ENCODE assay signal across 8 cellular contexts in genomic region chr10:74826142-74827044, GRCh38. TPM values are rescaled to one million over a fixed set of nuclear protein-coding genes. Genes with fewer than 3 reads are reported as not detected.
DNase-seq lines count a peak whose midpoint lies in the region; ATAC-seq and TF ChIP-seq lines count a peak whose summit lies in the region.

KAT6B (plus strand) TSS chr10:74826600; CDS start chr10:74842858, 16,258 bp downstream.

- WGBS in mammary epithelial cell (ENCODE audit: low coverage, missing lambda C conversion rate): 0% methylated on average over 4 of the region's 67 CpGs

- dilution Hi-C loops in mammary epithelial cell (cut with HindIII; ENCODE audit: low sequenced_read_pairs): no loop called here

- H3K79me2 ChIP-seq in mammary epithelial cell (ENCODE audit: insufficient read depth, low read length): peaks cover 31% of the 10 kb centered on the region

- peak; percentile 54 for TF ChIP-seq CTCF in WERI-Rb-1 (IDR thresholded peaks at IDR 0.05; ENCODE audit: low read depth, low read length)
- TF ChIP-seq CTCF in mammary epithelial cell (conservative IDR thresholded peaks at IDR 0.05 in 1 of 2, IDR thresholded peaks at IDR 0.05 in 1 of 2; ENCODE audit: extremely low read depth in 1 of 2, insufficient read depth in 1 of 2, low read depth in 1 of 2, low read length in 2 of 2): peak in 1 of 2 donors; percentile 39

- H3K9me3 ChIP-seq in WERI-Rb-1 (ENCODE audit: severe bottlenecking) (no peaks in the 10 kb centered on the region), mammary epithelial cell (replicated peaks; ENCODE audit: insufficient read depth, low read length) (no peaks in the 10 kb centered on the region), iPS-20b (ENCODE audit: insufficient read depth, low read depth, low read length) (no peaks in the 10 kb centered on the region)

- peak within 1 kb of the TSS; percentile 100 for H3K4me2 ChIP-seq in mammary epithelial cell (ENCODE audit: insufficient read depth, low read depth, low read length)

- CTCF ChIA-PET in mammary epithelial cell (lab: Charles Lee; ENCODE audit: low non-redundant PET): interaction anchor here (0.7 to 0.8 kb wide), 2 partner anchors 272 to 564 kb away, joined by 4 read pairs; no protein-coding TSS in a partner anchor

- intact Hi-C loops in mammary epithelial cell (cut with micrococcal nuclease): loop anchor here (1.0 to 10.0 kb wide), 4 partner anchors 44 to 562 kb away; a partner anchor contains a TSS

- ATAC-seq in GM18873 (IDR thresholded peaks at IDR 0.05; ENCODE audit: low FRiP score, unreplicated experiment): peak; percentile 95
- ATAC-seq in HG03139 (IDR thresholded peaks at IDR 0.05; ENCODE audit: unreplicated experiment): peak; percentile 81

- H3K9ac ChIP-seq in mammary epithelial cell (ENCODE audit: insufficient read depth, low read length): peak within 1 kb of the TSS; percentile 68
- H3K9ac ChIP-seq in iPS-20b (ENCODE audit: low read depth, low read length): peak within 1 kb of the TSS; percentile 85; the same call in 1 of the 2 replicates

- peak within 1 kb of the TSS; percentile 99 for H2AFZ ChIP-seq in mammary epithelial cell (ENCODE audit: low read depth, low read length)

- peak within 1 kb of the TSS; percentile 99 for H3K27ac ChIP-seq in WERI-Rb-1
- peak within 1 kb of the TSS; percentile 86 for H3K27ac ChIP-seq in mammary epithelial cell (ENCODE audit: insufficient read depth, low read depth, low read length)
- peak within 1 kb of the TSS; percentile 65 for H3K27ac ChIP-seq in iPS-20b (ENCODE audit: low read length)
- peak within 1 kb of the TSS; percentile 81 to 100 (median 99) for H3K27ac ChIP-seq in skin epidermis

- H3K4me3 ChIP-seq in WERI-Rb-1 (ENCODE audit: low read depth, low read length): peak within 1 kb of the TSS; percentile 85
- H3K4me3 ChIP-seq in mammary epithelial cell (replicated peaks in 1 of 3; ENCODE audit: insufficient read depth in 1 of 3, low read depth in 2 of 3, low read length in 3 of 3): peak within 1 kb of the TSS; percentile 81 to 95 (median 84)
- H3K4me3 ChIP-seq in iPS-20b (ENCODE audit: low read length): peak within 1 kb of the TSS; percentile 87
- peak within 1 kb of the TSS; percentile 82 to 94 (median 91) for H3K4me3 ChIP-seq in skin epidermis

- peak; percentile 99 for DNase-seq in AG08395 (ENCODE audit: low spot score)
- DNase-seq in NCI-H2227 (lab: John Stamatoyannopoulos, UW; ENCODE audit: unreplicated experiment): peak; percentile 99
- peak; percentile 100 for DNase-seq in WERI-Rb-1
- DNase-seq in mammary epithelial cell: peak; percentile 100

- in situ Hi-C loops in mammary epithelial cell (cut with MboI; ENCODE audit: low sequenced_read_pairs in 2 of 2): no loop called here

- H3K27me3 ChIP-seq in WERI-Rb-1 (ENCODE audit: insufficient read depth, low read depth, severe bottlenecking) (no peaks in the 10 kb centered on the region), mammary epithelial cell (ENCODE audit: insufficient read depth, low read length) (no peaks in the 10 kb centered on the region), iPS-20b (ENCODE audit: insufficient read depth, low read length) (no peaks in the 10 kb centered on the region)

- BruUV-seq in mammary epithelial cell (replicated peaks; lab: Mats Ljungman, UMichigan): no TSS peak

- no peaks in the 10 kb centered on the region for H4K20me1 ChIP-seq in mammary epithelial cell (ENCODE audit: insufficient read depth, low read length)

- H3K36me3 ChIP-seq in WERI-Rb-1 (peaks cover 3% of the 10 kb centered on the region; the same call in 1 of the 2 replicates), mammary epithelial cell (ENCODE audit: insufficient read depth, low read length) (no peaks in the 10 kb centered on the region), iPS-20b (ENCODE audit: insufficient read depth, low read depth, low read length) (no peaks in the 10 kb centered on the region)

- peaks cover 6% of the 10 kb centered on the region for H3K4me1 ChIP-seq in mammary epithelial cell (ENCODE audit: insufficient read depth, low read length)
- peaks cover 6% of the 10 kb centered on the region for H3K4me1 ChIP-seq in iPS-20b (ENCODE audit: insufficient read depth, low read length)

RNA-seq across cellular contexts. Expression of gene KAT6B, which starts in this region (rescaled TPM):
- 10 to 100 TPM; 12.1 to 22.2 TPM for total RNA-seq in mammary epithelial cell
- polyA plus RNA-seq in mammary epithelial cell: 1.4 TPM
- 27.6 TPM for polyA minus RNA-seq in mammary epithelial cell

Comparison
In these comparisons a context has a peak if more than half of its experiments do, and no peak if none do; other contexts are left out.
1. Peak in every context shown above with its lines: DNase-seq, ATAC-seq, H3K4me3 ChIP-seq and H3K27ac ChIP-seq.